8 cellular contexts compared by ENCODE assay signal in the genomic region with DNA sequence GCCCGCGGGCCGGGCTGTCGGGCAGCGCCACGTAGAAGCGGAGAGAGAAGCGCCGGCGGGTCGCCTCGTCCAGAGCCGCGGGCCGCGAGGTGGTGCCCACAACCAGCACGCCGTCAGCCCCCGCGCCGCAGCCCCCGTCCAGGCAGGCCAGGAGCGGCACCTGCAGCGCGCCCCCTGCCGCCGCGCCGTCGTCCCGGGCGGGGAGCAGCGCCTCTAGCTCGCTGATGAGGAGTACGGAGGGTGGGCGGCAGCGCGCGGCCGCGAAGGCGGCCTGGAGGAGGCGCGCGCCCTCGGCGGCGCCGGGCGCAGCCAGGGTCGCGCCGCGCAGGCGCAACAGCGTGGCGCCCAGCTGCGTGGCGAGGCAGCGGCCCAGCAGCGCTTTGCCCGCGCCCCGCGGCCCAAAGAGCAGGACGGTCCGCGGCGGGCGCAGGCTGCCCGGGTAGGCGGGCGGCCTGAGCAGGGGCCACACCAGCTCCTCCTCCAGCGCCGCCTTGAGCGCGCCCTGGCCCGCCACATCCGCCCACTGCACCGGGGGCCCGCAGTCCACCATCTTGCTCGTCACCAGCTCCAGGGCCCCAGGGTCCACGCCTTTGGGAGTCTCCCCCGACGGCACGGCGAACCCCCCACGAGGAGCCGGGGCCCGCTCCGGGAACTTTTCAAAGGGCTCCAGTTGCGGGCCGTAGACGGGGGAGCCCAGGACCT. TPM values are rescaled to one million over a fixed set of nuclear protein-coding genes. Genes with fewer than 3 reads are reported as not detected.
A peak's percentile ranks its signal among the peaks of the same experiment; 100 is the strongest.
DNase-seq lines count a peak whose midpoint lies in the region; ATAC-seq, FAIRE-seq and TF ChIP-seq lines count a peak whose summit lies in the region.

No MANE protein-coding gene starts in this region.

- TF ChIP-seq CTCF in liver (IDR thresholded peaks at IDR 0.05; ENCODE audit: low read depth, low read length, missing input control), result peak; percentile 8
- no peak for TF ChIP-seq CTCF in HepG2 (CRISPR knock-in tag; IDR thresholded peaks at IDR 0.05)
- no peak for TF ChIP-seq CTCF in fibroblast of mammary gland (conservative IDR thresholded peaks at IDR 0.05; ENCODE audit: control insufficient read depth, insufficient read depth, low read depth, low read length)
- peak in 2 of 4 donors; percentile 17 to 26 for TF ChIP-seq CTCF in pancreas (IDR thresholded peaks at IDR 0.05)
- TF ChIP-seq CTCF in thyroid gland (IDR thresholded peaks at IDR 0.05), result peak in 3 of 6 experiments; percentile 19 to 41 (median 38)
- no peak for TF ChIP-seq CTCF in lower leg skin (IDR thresholded peaks at IDR 0.05)

- TF ChIP-seq EP300 in HepG2 (IDR thresholded peaks at IDR 0.05; ENCODE audit: low read depth in 2 of 2, low read length in 2 of 2) (no peak), HepG2 (CRISPR knock-in tag; IDR thresholded peaks at IDR 0.05; ENCODE audit: borderline replicate concordance) (no peak)

- H3K27ac ChIP-seq in liver (ENCODE audit: low read depth in 1 of 2, low read length in 2 of 2), result peak overlapping the region in 1 of 2 donors; percentile 28
- H3K27ac ChIP-seq in HepG2 (ENCODE audit: extremely low read length, insufficient read depth, low read length), result no peak overlapping the region
- H3K27ac ChIP-seq in pancreas, result peak overlapping the region in 3 of 4 donors; percentile 52 to 82 (median 55)
- H3K27ac ChIP-seq in thyroid gland, result peak overlapping the region in 1 of 3 donors; percentile 61

- H2AFZ ChIP-seq in HepG2 (ENCODE audit: low read length), result no peak overlapping the region

- POLR2A ChIA-PET in HepG2 (lab: Yijun Ruan, JAX), result no interaction called here

- ATAC-seq in HepG2 (no peak), pancreas (peak; percentile 46 to 73 (median 60))

- DNase-seq in HepG2 (ENCODE audit: low spot score), result no peak
- DNase-seq in NCI-H774 (lab: John Stamatoyannopoulos, UW), result peak; percentile 85
- DNase-seq in activated T-cell treated with anti-CD3 and anti-CD28 coated beads for 24 hours (ENCODE audit: low read depth), result peak; percentile 75
- DNase-seq in fibroblast of mammary gland (ENCODE audit: low read depth), result peak; percentile 39
- peak; percentile 60 to 89 (median 72) for DNase-seq in pancreas
- peak; percentile 56 to 69 for DNase-seq in thyroid gland
- DNase-seq in lower leg skin (ENCODE audit: low spot score in 2 of 2), result no peak

- H3K9ac ChIP-seq in liver (ENCODE audit: low read depth in 1 of 2, low read length in 2 of 2), result no peak overlapping the region
- H3K9ac ChIP-seq in HepG2 (ENCODE audit: insufficient read depth, low read depth, low read length), result no peak overlapping the region

- H3K79me2 ChIP-seq in HepG2 (ENCODE audit: insufficient read depth, low read length), result no peaks in the 10 kb centered on the region

- H3K27me3 ChIP-seq in liver (ENCODE audit: control insufficient read depth in 4 of 4, insufficient read depth in 4 of 4, low read length in 3 of 4) (no peaks in the 10 kb centered on the region), HepG2 (ENCODE audit: control insufficient read depth in 1 of 2, insufficient read depth in 2 of 2, low read length in 2 of 2) (no peaks in the 10 kb centered on the region), pancreas (no peaks in the 10 kb centered on the region), thyroid gland (no peaks in the 10 kb centered on the region)

- BruUV-seq in HepG2 (replicated peaks; lab: Mats Ljungman, UMichigan), result no TSS peak

- H3K4me1 ChIP-seq in liver (ENCODE audit: control insufficient read depth in 4 of 4, insufficient read depth in 4 of 4, low read length in 3 of 4), result peaks cover 0 to 11% (median 6%) of the 10 kb centered on the region in 4 donors
- no peaks in the 10 kb centered on the region for H3K4me1 ChIP-seq in HepG2 (ENCODE audit: insufficient read depth, low read length)
- H3K4me1 ChIP-seq in pancreas, result no peaks in the 10 kb centered on the region
- peaks cover 0 to 8% of the 10 kb centered on the region in 2 donors for H3K4me1 ChIP-seq in thyroid gland

- H3K4me3 ChIP-seq in liver (ENCODE audit: low read depth in 1 of 3, low read length in 3 of 3) (peak overlapping the region in 2 of 3 donors; percentile 21 to 47), HepG2 (replicated peaks in 1 of 3; ENCODE audit: insufficient read depth in 1 of 3, low read depth in 2 of 3, low read length in 3 of 3) (no peak overlapping the region), fibroblast of mammary gland (ENCODE audit: control insufficient read depth, low read depth, low read length) (peak overlapping the region; percentile 48), pancreas (peak overlapping the region; percentile 31 to 53 (median 43)), thyroid gland (replicated peaks in 1 of 3) (peak overlapping the region in 2 of 3 donors; percentile 34 to 56), lower leg skin (ENCODE audit: low read depth, poor library complexity, severe bottlenecking) (no peak overlapping the region)

- TF ChIP-seq POLR2A in HepG2 (IDR thresholded peaks at IDR 0.05; ENCODE audit: insufficient read depth in 1 of 2, low read depth in 2 of 2, low read length in 2 of 2), result no peak
- peak in 1 of 2 donors; percentile 54 for TF ChIP-seq POLR2A in thyroid gland (IDR thresholded peaks at IDR 0.05)
- no peak for TF ChIP-seq POLR2A in lower leg skin (IDR thresholded peaks at IDR 0.05)

- TF ChIP-seq RAD21 in liver (IDR thresholded peaks at IDR 0.05), result no peak
- TF ChIP-seq RAD21 in HepG2 (CRISPR knock-in tag; IDR thresholded peaks at IDR 0.05), result no peak

- in situ Hi-C loops in HepG2 (cut with HindIII; ENCODE audit: extremely low pct_ligation_motif_present, low pct_unique_long_range_greater_than_20kb), result no loop called here

- H3K9me3 ChIP-seq in liver (ENCODE audit: control insufficient read depth in 4 of 4, low read length in 3 of 4) (no peaks in the 10 kb centered on the region), HepG2 (ENCODE audit: low read length) (no peaks in the 10 kb centered on the region), pancreas (no peaks in the 10 kb centered on the region), thyroid gland (no peaks in the 10 kb centered on the region)

- CTCF ChIA-PET in HepG2 (lab: Yijun Ruan, JAX; ENCODE audit: low intra/inter-chr PET ratio, low total read pairs), result no interaction called here

- no peaks in the 10 kb centered on the region for H3K36me3 ChIP-seq in liver (ENCODE audit: control insufficient read depth in 4 of 4, insufficient read depth in 3 of 4, low read depth in 1 of 4, low read length in 3 of 4)
- no peaks in the 10 kb centered on the region for H3K36me3 ChIP-seq in HepG2 (replicated peaks in 1 of 2; ENCODE audit: control insufficient read depth in 1 of 2, insufficient read depth in 2 of 2, low read length in 2 of 2)
- no peaks in the 10 kb centered on the region for H3K36me3 ChIP-seq in pancreas
- no peaks in the 10 kb centered on the region for H3K36me3 ChIP-seq in thyroid gland

- H3K4me2 ChIP-seq in HepG2 (ENCODE audit: low read depth, low read length), result no peak overlapping the region

- H4K20me1 ChIP-seq in HepG2 (ENCODE audit: insufficient read depth, low read length), result no peaks in the 10 kb centered on the region

- WGBS in liver, result 14% methylated on average over 94 of the region's 94 CpGs
- WGBS in HepG2 (ENCODE audit: low lambda C conversion rate), result 98% methylated on average over 58 of the region's 94 CpGs
- 14 to 17% methylated on average over 69 to 94 of the region's 94 CpGs for WGBS in pancreas, 2 donors
- whole genome bisulfite sequencing in thyroid gland, 2 donors, result 35 to 40% methylated on average over 2 to 52 of the region's 94 CpGs
- WGBS in lower leg skin, 2 donors, result 46 to 50% methylated on average over 42 to 64 of the region's 94 CpGs

- intact Hi-C loops in HepG2 (cut with micrococcal nuclease; ENCODE audit: unreplicated experiment), result no loop called here
- intact Hi-C loops in pancreas (cut with DNase I), result loop anchor here in 1 of 3 donors (10.0 kb wide), 1 partner anchor 396 kb away; the partner anchor contains the start of gene SLC4A8
- intact Hi-C loops in thyroid gland (cut with DNase I), result no loop called here
- intact Hi-C loops in lower leg skin (cut with DNase I; ENCODE audit: low total_unique reads), result loop anchor here (10.0 kb wide), 1 partner anchor 396 kb away; the partner anchor contains the start of gene SLC4A8

- FAIRE-seq in HepG2 (lab: Jason Lieb, UNC) (no peak), pancreas (lab: Jason Lieb, UNC) (no peak)

TF ChIP-seq in liver, 16 proteins besides CTCF, POLR2A, EP300 and RAD21 (continues in another document):
- TF ChIP-seq EGR1 (IDR thresholded peaks at IDR 0.05; ENCODE audit: low read depth in 2 of 2) (no peak), GABPA (IDR thresholded peaks at IDR 0.05 in 1 of 2, conservative IDR thresholded peaks at IDR 0.05 in 1 of 2) (no peak)

RNA-seq across cellular contexts. Expression of gene FIGNL2, which starts 27.6 kb away (rescaled TPM):
- under 1 TPM; 0.33 to 0.70 TPM for total RNA-seq in liver
- under 1 TPM; 0.06 to 0.33 TPM for polyA plus RNA-seq in liver
- 0.76 and 1.00 TPM in 2 replicates for total RNA-seq in HepG2 (2016; rRNA removed; fragmentation: Illumina TruSeq; extraction: Trizol)
- total RNA-seq in HepG2 (2016; cell fraction: cytosol; rRNA removed; fragmentation: Illumina TruSeq; extraction: Trizol; ENCODE audit: low read depth), result 0.10 and 0.18 TPM in 2 replicates
- 0.73 and 1.2 TPM in 2 replicates for total RNA-seq in HepG2 (2016; cell fraction: insoluble cytoplasmic fraction; rRNA removed; fragmentation: Illumina TruSeq; extraction: Trizol)
- total RNA-seq in HepG2 (2016; cell fraction: membrane; rRNA removed; fragmentation: Illumina TruSeq; extraction: Trizol), result 0.53 and 0.62 TPM in 2 replicates
- 0.56 and 0.78 TPM in 2 replicates for total RNA-seq in HepG2 (2016; cell fraction: nucleus; rRNA removed; fragmentation: Illumina TruSeq; extraction: Trizol)
- 0.82 and 1.2 TPM in 2 replicates for polyA plus RNA-seq in HepG2 (2011; rRNA removed)
- 0.99 and 1.2 TPM in 2 replicates for polyA plus RNA-seq in HepG2 (2011; cell fraction: cytosol; rRNA removed)
- polyA plus RNA-seq in HepG2 (2011; cell fraction: nucleus; rRNA removed), result 0.87 and 1.0 TPM in 2 replicates
- 0.51 TPM in 2 replicates for polyA plus RNA-seq in HepG2 (2012)
- 0.06 and 0.07 TPM in 2 replicates for polyA plus RNA-seq in HepG2 (2016; cell fraction: cytosol; fragmentation: Illumina TruSeq; extraction: Trizol; ENCODE audit: low read depth)
- 1.6 TPM in 2 replicates for polyA plus RNA-seq in HepG2 (2016; cell fraction: insoluble cytoplasmic fraction; fragmentation: Illumina TruSeq; extraction: Trizol; ENCODE audit: low read depth)
- 0.46 and 0.47 TPM in 2 replicates for polyA plus RNA-seq in HepG2 (2016; cell fraction: membrane; fragmentation: Illumina TruSeq; extraction: Trizol; ENCODE audit: low read depth)
- polyA plus RNA-seq in HepG2 (2016; cell fraction: nucleus; fragmentation: Illumina TruSeq; extraction: Trizol; ENCODE audit: insufficient read depth, low read depth), result 1.3 and 1.4 TPM in 2 replicates
- polyA minus RNA-seq in HepG2 (2011; rRNA and poly(A)+ RNA removed; ENCODE audit: low replicate concordance), result 1.9 TPM in 1 of 2 replicates, not detected in the other
- polyA minus RNA-seq in HepG2 (2011; cell fraction: cytosol; rRNA and poly(A)+ RNA removed), result 0.99 and 1.1 TPM in 2 replicates
- 0.50 and 0.77 TPM in 2 replicates for polyA minus RNA-seq in HepG2 (2011; cell fraction: nucleus; rRNA and poly(A)+ RNA removed)
- under 1 TPM; 0.09 to 0.47 (median 0.14) TPM for total RNA-seq in pancreas
- under 1 TPM; 0.15 to 0.21 TPM for polyA plus RNA-seq in pancreas
- 1 to 10 TPM in 2 of 4 donors, under 1 TPM in 2; 0.45 to 1.6 (median 1.1) TPM for total RNA-seq in thyroid gland
- total RNA-seq in lower leg skin, result under 1 TPM in 3 of 4 donors, not detected in 1; 0.17 to 0.49 (median 0.29) TPM

Comparison
In these comparisons a context has a peak if more than half of its experiments do, and no peak if none do; other contexts are left out.
1. H3K4me3 ChIP-seq: peak in liver (2 of 3), fibroblast of mammary gland (single experiment), pancreas (4 of 4) and thyroid gland (2 of 3); none in HepG2 (0 of 3) and lower leg skin (single experiment).
2. DNase-seq: peak in NCI-H774 (single experiment), activated T-cell treated with anti-CD3 and anti-CD28 coated beads for 24 hours (single experiment), fibroblast of mammary gland (single experiment), pancreas (6 of 6) and thyroid gland (2 of 2); none in HepG2 (single experiment) and lower leg skin (0 of 2).